In genomic region chr10:102802920-102803534, GRCh38 we compare ENCODE assay signal across 8 cellular contexts. TPM values are rescaled to one million over a fixed set of nuclear protein-coding genes. Genes with fewer than 3 reads are reported as not detected.
A peak's percentile ranks its signal among the peaks of the same experiment; 100 is the strongest.
DNase-seq lines count a peak whose midpoint lies in the region; ATAC-seq, FAIRE-seq and TF ChIP-seq lines count a peak whose summit lies in the region.

No MANE protein-coding gene starts in this region.

- peaks cover 24% of the 10 kb centered on the region for H3K36me3 Mint-ChIP-seq in astrocyte (ENCODE audit: low read depth, unreplicated experiment)
- peaks cover 23% of the 10 kb centered on the region for H3K36me3 Mint-ChIP-seq in stimulated activated naive CD8-positive, alpha-beta T cell treated with anti-CD3 and anti-CD28 coated beads, Interleukin-15, Interleukin-2, amounts not matched to agents 100 ng/mL and 50 ng/mL, for 24 hours (ENCODE audit: low read depth)

- no peak for ATAC-seq in HG02970 (IDR thresholded peaks at IDR 0.05; ENCODE audit: low FRiP score, unreplicated experiment)
- no peak for ATAC-seq in GM18511 (IDR thresholded peaks at IDR 0.05; ENCODE audit: unreplicated experiment)

- H3K27ac ChIP-seq in astrocyte (ENCODE audit: low read depth, low read length), result peak overlapping the region; percentile 92

- peaks cover 32% of the 10 kb centered on the region for H3K4me1 ChIP-seq in astrocyte (ENCODE audit: insufficient read depth, low read length)

- peak overlapping the region; percentile 79 for H3K27ac Mint-ChIP-seq in astrocyte (ENCODE audit: unreplicated experiment)
- H3K27ac Mint-ChIP-seq in stimulated activated naive CD8-positive, alpha-beta T cell treated with anti-CD3 and anti-CD28 coated beads, Interleukin-15, Interleukin-2, amounts not matched to agents 100 ng/mL and 50 ng/mL, for 24 hours, result peak overlapping the region; percentile 87

- H3K4me1 Mint-ChIP-seq in astrocyte (ENCODE audit: low read depth, unreplicated experiment), result peaks cover 34% of the 10 kb centered on the region
- H3K4me1 Mint-ChIP-seq in stimulated activated naive CD8-positive, alpha-beta T cell treated with anti-CD3 and anti-CD28 coated beads, Interleukin-15, Interleukin-2, amounts not matched to agents 100 ng/mL and 50 ng/mL, for 24 hours (ENCODE audit: low read depth), result peaks cover 40% of the 10 kb centered on the region

- peak overlapping the region; percentile 6 for H3K4me3 Mint-ChIP-seq in astrocyte (ENCODE audit: unreplicated experiment)
- peak overlapping the region; percentile 41 for H3K4me3 Mint-ChIP-seq in stimulated activated naive CD8-positive, alpha-beta T cell treated with anti-CD3 and anti-CD28 coated beads, Interleukin-15, Interleukin-2, amounts not matched to agents 100 ng/mL and 50 ng/mL, for 24 hours

- H3K27me3 Mint-ChIP-seq in astrocyte (ENCODE audit: low read depth, unreplicated experiment), result no peaks in the 10 kb centered on the region
- no peaks in the 10 kb centered on the region for H3K27me3 Mint-ChIP-seq in stimulated activated naive CD8-positive, alpha-beta T cell treated with anti-CD3 and anti-CD28 coated beads, Interleukin-15, Interleukin-2, amounts not matched to agents 100 ng/mL and 50 ng/mL, for 24 hours

- no peak overlapping the region for H2AFZ ChIP-seq in astrocyte (ENCODE audit: low read depth, low read length)

- peaks cover 2% of the 10 kb centered on the region for H3K36me3 ChIP-seq in astrocyte (ENCODE audit: insufficient read depth, low read length)

- H3K9me3 ChIP-seq in astrocyte (ENCODE audit: insufficient read depth, low read depth, low read length), result no peaks in the 10 kb centered on the region

- peak overlapping the region; percentile 63 for H3K4me2 ChIP-seq in astrocyte (ENCODE audit: low read length)

- no peaks in the 10 kb centered on the region for H3K9me3 Mint-ChIP-seq in astrocyte (ENCODE audit: unreplicated experiment)
- H3K9me3 Mint-ChIP-seq in stimulated activated naive CD8-positive, alpha-beta T cell treated with anti-CD3 and anti-CD28 coated beads, Interleukin-15, Interleukin-2, amounts not matched to agents 100 ng/mL and 50 ng/mL, for 24 hours, result no peaks in the 10 kb centered on the region

- no peak overlapping the region for H3K4me3 ChIP-seq in astrocyte (ENCODE audit: insufficient read depth, low read depth, low read length)

- FAIRE-seq in astrocyte (lab: Jason Lieb, UNC), result peak; percentile 86

- peaks cover 10% of the 10 kb centered on the region for H3K79me2 ChIP-seq in astrocyte (ENCODE audit: insufficient read depth, low read length)

- DNase-seq in stimulated activated CD4-positive, alpha-beta T cell treated with anti-CD3 and anti-CD28 coated beads, Interleukin-1b, Interleukin-23, amount 100 ng/mL, for 48 hours, result peak; percentile 10
- no peak for DNase-seq in stimulated activated CD4-positive, alpha-beta T cell treated with anti-CD3 and anti-CD28 coated beads, Interleukin-2, amount 100 ng/mL, for 48 hours
- DNase-seq in astrocyte (ENCODE audit: low read depth) (peak; percentile 96), islet precursor cell (peak; percentile 67), G401 (ENCODE audit: low spot score) (no peak)

- no peaks in the 10 kb centered on the region for H3K27me3 ChIP-seq in astrocyte (ENCODE audit: insufficient read depth, low read length)

- no peak for TF ChIP-seq CTCF in astrocyte (IDR thresholded peaks at IDR 0.05; ENCODE audit: insufficient read depth, low read depth, low read length)

- peak overlapping the region; percentile 76 for H3K9ac ChIP-seq in astrocyte (ENCODE audit: low read length)

- H4K20me1 ChIP-seq in astrocyte (ENCODE audit: insufficient read depth, low read length), result peaks cover 31% of the 10 kb centered on the region

- in situ Hi-C loops in G401 (cut with HindIII; ENCODE audit: low sequenced_read_pairs), result no loop called here

RNA-seq across cellular contexts. Expression of gene CYP17A1, which starts 34.2 kb away (rescaled TPM):
- total RNA-seq in astrocyte, result not detected in 2 replicates
- total RNA-seq in G401 (2014; rRNA removed; shearing (Covaris generic)), result not detected in 2 replicates

RNA-seq across cellular contexts. Expression of gene BORCS7, which starts 51.0 kb away (rescaled TPM):
- total RNA-seq in astrocyte, result 10.9 and 11.3 TPM in 2 replicates
- 22.6 and 28.5 TPM in 2 replicates for total RNA-seq in G401 (2014; rRNA removed; shearing (Covaris generic))

RNA-seq across cellular contexts. Expression of gene WBP1L, which starts 59.3 kb away (rescaled TPM):
- total RNA-seq in astrocyte, result 73.6 and 75.7 TPM in 2 replicates
- 13.6 and 16.6 TPM in 2 replicates for total RNA-seq in G401 (2014; rRNA removed; shearing (Covaris generic))

Comparison
In these comparisons a context has a peak if more than half of its experiments do, and no peak if none do; other contexts are left out.
1. DNase-seq: peak in stimulated activated CD4-positive, alpha-beta T cell treated with anti-CD3 and anti-CD28 coated beads, Interleukin-1b, Interleukin-23, amount 100 ng/mL, for 48 hours (single experiment), astrocyte (single experiment) and islet precursor cell (single experiment); none in stimulated activated CD4-positive, alpha-beta T cell treated with anti-CD3 and anti-CD28 coated beads, Interleukin-2, amount 100 ng/mL, for 48 hours (0 of 2) and G401 (single experiment).